10 cellular contexts compared by ENCODE assay signal in genomic region chrX:18887177-18887820, GRCh38.
DNase-seq lines count a peak whose midpoint lies in the region; ATAC-seq, FAIRE-seq and TF ChIP-seq lines count a peak whose summit lies in the region.
"Had no signal": no experiment of that assay in that cellular context is flagged by ENCODE, and none has a peak within 500 bp of the region (broad histone marks: within the 10 kb centered on the region; RNA-seq: fewer than 3 reads in every experiment).

No MANE protein-coding gene starts in this region.

- FAIRE-seq in K562 (lab: Jason Lieb, UNC): no peak
- FAIRE-seq: A204.1 had no signal

- H3K4me1 ChIP-seq in K562 (replicated peaks in 1 of 2; ENCODE audit: control insufficient read depth in 2 of 2, insufficient read depth in 2 of 2, low read length in 2 of 2) (peaks cover 5 to 19% of the 10 kb centered on the region in 2 experiments; a peak in 3 of 5 replicates), right lobe of liver (peaks cover 0 to 14% (median 0%) of the 10 kb centered on the region in 4 donors), stomach (peaks cover 11 to 29% (median 21%) of the 10 kb centered on the region in 4 donors)

- no peaks in the 10 kb centered on the region for H3K9me1 ChIP-seq in K562 (ENCODE audit: control insufficient read depth, insufficient read depth, low read length)

- in situ Hi-C loops in K562 (cut with MboI): no loop called here

- peak overlapping the region in 1 of 2 experiments; percentile 84; a peak in 1 of 4 replicates for H3K9ac ChIP-seq in K562 (ENCODE audit: insufficient read depth in 1 of 2, low read depth in 2 of 2, low read length in 2 of 2)

- TF ChIP-seq CTCF in K562 (IDR thresholded peaks at IDR 0.05 in 2 of 3, conservative IDR thresholded peaks at IDR 0.05 in 1 of 3; ENCODE audit: insufficient read depth in 2 of 3, low read depth in 1 of 3, low read length in 3 of 3) (no peak), right lobe of liver (IDR thresholded peaks at IDR 0.05) (no peak), stomach (IDR thresholded peaks at IDR 0.05) (no peak), GM20000 (IDR thresholded peaks at IDR 0.05; ENCODE audit: extremely low read depth, missing control alignments) (no peak)

- H3K9me3 ChIP-seq in K562 (replicated peaks; ENCODE audit: control insufficient read depth, insufficient read depth, low read depth, low read length) (no peaks in the 10 kb centered on the region), right lobe of liver (no peaks in the 10 kb centered on the region), stomach (peaks cover 0 to 5% (median 2%) of the 10 kb centered on the region in 4 donors)
- H3K9me3 ChIP-seq: MG63 had no signal

- POLR2A ChIA-PET in K562 (lab: Yijun Ruan, JAX): interaction anchor here (0.9 kb wide), 1 partner anchor 14 kb away, joined by 5 read pairs; no protein-coding TSS in a partner anchor

- WGBS in K562 (ENCODE audit: insufficient coverage, low coverage, missing lambda C conversion rate): 44% methylated on average over 19 of the region's 25 CpGs
- 27% methylated on average over 19 of the region's 25 CpGs for WGBS in right lobe of liver (ENCODE audit: insufficient coverage, low coverage, low lambda C conversion rate, missing lambda C conversion rate)
- WGBS in stomach, 5 donors: 16 to 50% (median 31%) methylated on average over 4 to 25 of the region's 25 CpGs

- no peak overlapping the region for H3K4me3 ChIP-seq in K562
- peak overlapping the region in 2 of 3 donors; percentile 41 to 51 for H3K4me3 ChIP-seq in right lobe of liver
- peak overlapping the region; percentile 31 to 42 (median 36) for H3K4me3 ChIP-seq in stomach

- peak overlapping the region; percentile 81; the same call in 1 of the 2 replicates for H3K4me2 ChIP-seq in K562 (ENCODE audit: insufficient read depth, low read length)

- H2AFZ ChIP-seq in K562 (ENCODE audit: low read depth, low read length): 0 out of 2 replicates have a peak overlapping the region, but pooled peaks have one; percentile 89

- H3K79me2 ChIP-seq in K562 (ENCODE audit: control insufficient read depth, insufficient read depth, low read length): no peaks in the 10 kb centered on the region

- no TSS peak for BruUV-seq in K562 (replicated peaks; lab: Mats Ljungman, UMichigan)

- H3K27me3 ChIP-seq in K562 (ENCODE audit: control insufficient read depth in 2 of 2, insufficient read depth in 2 of 2, low read length in 2 of 2) (no peaks in the 10 kb centered on the region; a peak in 2 of 5 replicates), right lobe of liver (no peaks in the 10 kb centered on the region), stomach (peaks cover 0 to 4% (median 0%) of the 10 kb centered on the region in 3 donors)
- H3K27me3 ChIP-seq: MG63 had no signal

- DNase-seq in NCI-H1105 treated with DMSO at 0.1 percent for 48 hours (lab: John Stamatoyannopoulos, UW) (peak; percentile 19), NCI-H1105 (lab: John Stamatoyannopoulos, UW) (no peak), K562 (ENCODE audit: extremely low read depth in 1 of 4, low spot score in 3 of 4) (no peak), right lobe of liver (peak; percentile 70 to 85 (median 85)), stomach (peak; percentile 34), Ammon's horn (ENCODE audit: low spot score) (no peak), NCI-H2029 treated with DMSO at 0.1 percent for 48 hours (lab: John Stamatoyannopoulos, UW) (no peak), GM20000 (ENCODE audit: low spot score) (no peak)
- DNase-seq: MG63 had no signal

- CTCF ChIA-PET in K562 (lab: Yijun Ruan, JAX; ENCODE audit: low intra/inter-chr PET ratio): interaction anchor here (1.5 kb wide), 1 partner anchor 496 kb away, joined by 5 read pairs; no protein-coding TSS in a partner anchor

- TF ChIP-seq RAD21 in K562 (CRISPR knock-in tag; conservative IDR thresholded peaks at IDR 0.05 in 1 of 2, IDR thresholded peaks at IDR 0.05 in 1 of 2): no peak

- intact Hi-C loops in K562 (cut with micrococcal nuclease) (no loop called here), right lobe of liver (cut with DNase I) (no loop called here), stomach (cut with DNase I; ENCODE audit: low total_unique reads) (no loop called here)

- ATAC-seq in K562: no peak
- ATAC-seq in right lobe of liver: peak; percentile 59 to 83 (median 80)

- H3K27ac ChIP-seq in K562 (ENCODE audit: extremely low read depth, low read depth, low read length): no peak overlapping the region
- H3K27ac ChIP-seq in right lobe of liver: peak overlapping the region in 2 of 3 donors; percentile 44 to 55
- H3K27ac ChIP-seq in stomach: peak overlapping the region; percentile 53 to 85 (median 75)

- H3K36me3 ChIP-seq in K562 (ENCODE audit: control insufficient read depth, insufficient read depth, low read length) (no peaks in the 10 kb centered on the region), right lobe of liver (no peaks in the 10 kb centered on the region), stomach (no peaks in the 10 kb centered on the region)
- H3K36me3 ChIP-seq: MG63 had no signal

- TF ChIP-seq POLR2A in K562 (conservative IDR thresholded peaks at IDR 0.05): no peak
- TF ChIP-seq POLR2A in right lobe of liver (IDR thresholded peaks at IDR 0.05): no peak
- no peak for TF ChIP-seq POLR2A in stomach (IDR thresholded peaks at IDR 0.05)

- no peaks in the 10 kb centered on the region for H4K20me1 ChIP-seq in K562 (replicated peaks; ENCODE audit: control insufficient read depth, insufficient read depth, low read length)

- TF ChIP-seq EP300 in K562 (IDR thresholded peaks at IDR 0.05; ENCODE audit: low read length): no peak
- no peak for TF ChIP-seq EP300 in stomach (IDR thresholded peaks at IDR 0.05)

TF ChIP-seq in K562, 482 proteins besides CTCF, POLR2A, EP300 and RAD21 (continues in another document):
- peak; percentile 18; the same call in 1 of the 2 replicates for TF ChIP-seq MGA (IDR thresholded peaks at IDR 0.05)

Comparison
In these comparisons a context has a peak if more than half of its experiments do, and no peak if none do; other contexts are left out.
1. DNase-seq: peak in NCI-H1105 treated with DMSO at 0.1 percent for 48 hours (single experiment), right lobe of liver (3 of 3) and stomach (single experiment); none in NCI-H1105 (single experiment), K562 (0 of 4), Ammon's horn (single experiment), NCI-H2029 treated with DMSO at 0.1 percent for 48 hours (single experiment) and GM20000 (single experiment).